In genomic region chr19:6058411-6059201, GRCh38 we compare ENCODE assay signal across 10 cellular contexts. TPM values are rescaled to one million over a fixed set of nuclear protein-coding genes. Genes with fewer than 3 reads are reported as not detected.
DNase-seq lines count a peak whose midpoint lies in the region; ATAC-seq and TF ChIP-seq lines count a peak whose summit lies in the region.
"Had no signal": no experiment of that assay in that cellular context is flagged by ENCODE, and none has a peak within 500 bp of the region (broad histone marks: within the 10 kb centered on the region; RNA-seq: fewer than 3 reads in every experiment).

No MANE protein-coding gene starts in this region.

- no peak overlapping the region for H3K4me2 ChIP-seq in mesendoderm (ENCODE audit: low read length)

- H3K18ac ChIP-seq in mesendoderm (ENCODE audit: low read length): no peak overlapping the region

- H3K9ac ChIP-seq in mesendoderm (ENCODE audit: low read length): no peak overlapping the region

- H2BK15ac ChIP-seq in mesendoderm (replicated peaks; ENCODE audit: low read depth): no peak overlapping the region

- no peak overlapping the region for H4K8ac ChIP-seq in mesendoderm (ENCODE audit: low read depth, low read length)

- H3K56ac ChIP-seq in mesendoderm (ENCODE audit: low read length): peak overlapping the region; percentile 25

- H3K4me3 ChIP-seq in mesendoderm (ENCODE audit: low read length): no peak overlapping the region
- no peak overlapping the region for H3K4me3 ChIP-seq in thoracic aorta

- no peaks in the 10 kb centered on the region for H3K36me3 ChIP-seq in mesendoderm (ENCODE audit: control insufficient read depth, insufficient read depth, low read length)
- H3K36me3 ChIP-seq in thoracic aorta: no peaks in the 10 kb centered on the region

- H3K79me2 ChIP-seq in mesendoderm (ENCODE audit: control insufficient read depth, insufficient read depth, low read length): no peaks in the 10 kb centered on the region

- H3K27ac Mint-ChIP-seq in T-helper 17 cell: peak overlapping the region; percentile 90
- H3K27ac Mint-ChIP-seq: activated CD4-positive, alpha-beta T cell treated with anti-CD3 and anti-CD28 coated beads for 36 hours had no signal

- H3K4me1 ChIP-seq in mesendoderm (ENCODE audit: control insufficient read depth, low read depth, low read length) (peaks cover 6% of the 10 kb centered on the region), thoracic aorta (ENCODE audit: control insufficient read depth in 1 of 2, low read depth in 2 of 2) (peaks cover 58 to 86% of the 10 kb centered on the region in 2 donors)

- TF ChIP-seq CTCF in thoracic aorta (IDR thresholded peaks at IDR 0.05): no peak

- H3K23ac ChIP-seq in mesendoderm (ENCODE audit: low read length): no peak overlapping the region

- H3K36me3 Mint-ChIP-seq in T-helper 17 cell (ENCODE audit: low read depth): no peaks in the 10 kb centered on the region

- peaks cover 5% of the 10 kb centered on the region for H3K27me3 Mint-ChIP-seq in T-helper 17 cell
- H3K27me3 Mint-ChIP-seq: activated CD4-positive, alpha-beta T cell treated with anti-CD3 and anti-CD28 coated beads for 36 hours had no signal

- DNase-seq in T-helper 17 cell (no peak), mesendoderm (no peak), thoracic aorta (ENCODE audit: low spot score) (no peak), activated T-cell treated with anti-CD3 and anti-CD28 coated beads for 4 hours (no peak), SIG-M5 (lab: John Stamatoyannopoulos, UW) (no peak)
- no peak for DNase-seq in activated naive CD4-positive, alpha-beta T cell treated with anti-CD3 and anti-CD28 coated beads, Interleukin-2, amount 50 U/mL, for 16 hours
- DNase-seq: activated CD4-positive, alpha-beta T cell treated with anti-CD3 and anti-CD28 coated beads for 36 hours; central memory CD4-positive, alpha-beta T cell; NCI-H2081 had no signal

- no CpG with 5 or more reads among the region's 17 CpGs for WGBS in mesendoderm (ENCODE audit: extremely low coverage, insufficient coverage, low lambda C conversion rate)

- H3K4me1 Mint-ChIP-seq in T-helper 17 cell: peaks cover 47% of the 10 kb centered on the region

- H3K27me3 ChIP-seq in mesendoderm (ENCODE audit: insufficient read depth, low read length, poor library complexity) (no peaks in the 10 kb centered on the region), thoracic aorta (replicated peaks; ENCODE audit: insufficient read depth) (no peaks in the 10 kb centered on the region)

- H2BK120ac ChIP-seq in mesendoderm (ENCODE audit: low read depth, low read length): no peak overlapping the region

- no peak overlapping the region for H4K5ac ChIP-seq in mesendoderm (ENCODE audit: low read length)

- ATAC-seq in T-helper 17 cell (no peak), thoracic aorta (ENCODE audit: insufficient number of reproducible peaks, low FRiP score, low read depth) (no peak)
- ATAC-seq: activated CD4-positive, alpha-beta T cell treated with anti-CD3 and anti-CD28 coated beads for 36 hours had no signal

- no peaks in the 10 kb centered on the region for H3K9me3 ChIP-seq in T-helper 17 cell (ENCODE audit: control insufficient read depth, low read length, poor library complexity, severe bottlenecking)
- H3K9me3 ChIP-seq in thoracic aorta: no peaks in the 10 kb centered on the region

- H2AK5ac ChIP-seq in mesendoderm (ENCODE audit: low read length): no peak overlapping the region

- peak overlapping the region; percentile 93 for H3K27ac ChIP-seq in cingulate gyrus (ENCODE audit: low read depth, low read length)
- no peak overlapping the region for H3K27ac ChIP-seq in mesendoderm (ENCODE audit: low read depth, low read length)
- H3K27ac ChIP-seq in thoracic aorta: peak overlapping the region; percentile 96 to 97

- no peak overlapping the region for H3K4ac ChIP-seq in mesendoderm (ENCODE audit: low read depth, low read length)

- H3K79me1 ChIP-seq in mesendoderm (ENCODE audit: low read length): no peaks in the 10 kb centered on the region

- H3K4me3 Mint-ChIP-seq in T-helper 17 cell: peak overlapping the region; percentile 7
- H3K4me3 Mint-ChIP-seq: activated CD4-positive, alpha-beta T cell treated with anti-CD3 and anti-CD28 coated beads for 36 hours had no signal

- no peak overlapping the region for H2BK5ac ChIP-seq in mesendoderm (ENCODE audit: low read length)

RNA-seq across cellular contexts. Expression of gene RFX2, which starts 51.7 kb away (rescaled TPM):
- total RNA-seq in T-helper 17 cell: 10 to 100 TPM in 1 of 2 donors, 1 to 10 TPM in 1; 9.0 to 23.3 TPM
- 2.2 TPM for polyA plus RNA-seq in mesendoderm (2013, experiment 1 of 2)
- 2.3 TPM for polyA plus RNA-seq in mesendoderm (2013, experiment 2 of 2)
- 10 to 100 TPM; 21.7 to 30.3 TPM for total RNA-seq in thoracic aorta
